In the genomic region with DNA sequence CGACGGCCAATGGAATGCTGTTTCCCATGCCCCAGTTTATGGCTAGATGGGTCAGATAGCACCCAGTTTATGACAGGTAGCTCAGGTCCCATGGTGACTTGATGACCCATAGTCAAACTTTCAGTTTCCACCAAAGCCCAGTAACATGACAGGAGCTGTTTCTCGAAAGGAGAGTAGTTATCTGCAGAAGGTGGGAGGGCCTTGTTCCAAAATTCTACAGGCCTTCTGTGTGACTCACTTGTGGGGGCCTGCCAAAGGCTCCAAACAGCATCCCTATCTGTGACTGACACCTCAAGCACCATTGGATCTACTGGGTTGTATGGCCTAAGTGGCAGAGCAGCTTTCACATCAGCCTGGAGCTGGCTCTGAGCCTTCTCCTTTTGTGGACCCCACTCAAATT, we compare ENCODE assay signal across 7 cellular contexts.
"Had no signal": no experiment of that assay in that cellular context is flagged by ENCODE, and none has a peak within 500 bp of the region (broad histone marks: within the 10 kb centered on the region; RNA-seq: fewer than 3 reads in every experiment).

No MANE protein-coding gene starts in this region.

- ATAC-seq: HepG2, K562 had no signal

- H3K4me1 Mint-ChIP-seq: IgD-negative memory B cell had no signal

- H3K27ac ChIP-seq: HL-60 had no signal

- H3K4me3 ChIP-seq: K562 had no signal

- H3K27me3 Mint-ChIP-seq: IgD-negative memory B cell had no signal

- H3K27ac Mint-ChIP-seq: IgD-negative memory B cell had no signal

- H3K36me3 Mint-ChIP-seq: IgD-negative memory B cell had no signal

- DNase-seq: IMR-90, KBM-7, KG1 had no signal

- H3K4me3 Mint-ChIP-seq: IgD-negative memory B cell had no signal
